In genomic region chr16:61306204-61306603, GRCh38 we compare ENCODE assay signal across 8 cellular contexts.
"Had no signal": no experiment of that assay in that cellular context is flagged by ENCODE, and none has a peak within 500 bp of the region (broad histone marks: within the 10 kb centered on the region; RNA-seq: fewer than 3 reads in every experiment).

No MANE protein-coding gene starts in this region.

- DNase-seq: GDM1, GF-D8 had no signal

- H3K4me3 ChIP-seq: GM12878 had no signal

- ATAC-seq: GM12878 had no signal

- FAIRE-seq: G401.6, GM12878, GM12891, GM12892, GM18507, GM19239 had no signal
